Comparison of ENCODE assay signal across 18 cellular contexts in genomic region chr14:104758981-104759975, GRCh38. TPM values are rescaled to one million over a fixed set of nuclear protein-coding genes. Genes with fewer than 3 reads are reported as not detected.
DNase-seq lines count a peak whose midpoint lies in the region; ATAC-seq, FAIRE-seq and TF ChIP-seq lines count a peak whose summit lies in the region.
"Had no signal": no experiment of that assay in that cellular context is flagged by ENCODE, and none has a peak within 500 bp of the region (broad histone marks: within the 10 kb centered on the region; RNA-seq: fewer than 3 reads in every experiment).

No MANE protein-coding gene starts in this region.

- TF ChIP-seq CTCF in CD4-positive, alpha-beta T cell (IDR thresholded peaks at IDR 0.05), result no peak
- no peak for TF ChIP-seq CTCF in astrocyte (IDR thresholded peaks at IDR 0.05; ENCODE audit: insufficient read depth, low read depth, low read length)
- no peak for TF ChIP-seq CTCF in parathyroid adenoma (IDR thresholded peaks at IDR 0.05)

- H3K36me3 ChIP-seq in KOPT-K1 (ENCODE audit: insufficient read depth, low read length), result peaks cover 87% of the 10 kb centered on the region
- H3K36me3 ChIP-seq in astrocyte (ENCODE audit: insufficient read depth, low read length), result peaks cover 9% of the 10 kb centered on the region
- H3K36me3 ChIP-seq in parathyroid adenoma (ENCODE audit: control insufficient read depth, insufficient read depth, low read length), result no peaks in the 10 kb centered on the region

- CTCF ChIA-PET in CD4-positive, alpha-beta T cell (lab: Charles Lee), result interaction anchor here (1.6 kb wide), 1 partner anchor 9 kb away, joined by 5 read pairs; no protein-coding TSS in a partner anchor

- H3K79me2 ChIP-seq in astrocyte (ENCODE audit: insufficient read depth, low read length), result peaks cover 43% of the 10 kb centered on the region
- H3K79me2 ChIP-seq in parathyroid adenoma, result peaks cover 3% of the 10 kb centered on the region

- peaks cover 7% of the 10 kb centered on the region for H3K4me1 ChIP-seq in astrocyte (ENCODE audit: insufficient read depth, low read length)
- H3K4me1 ChIP-seq in parathyroid adenoma, result peaks cover 12% of the 10 kb centered on the region

- no peak overlapping the region for H3K9ac ChIP-seq in astrocyte (ENCODE audit: low read length)
- no peak overlapping the region for H3K9ac ChIP-seq in parathyroid adenoma

- no peaks in the 10 kb centered on the region for H3K27me3 Mint-ChIP-seq in CD4-positive, alpha-beta T cell
- H3K27me3 Mint-ChIP-seq in astrocyte (ENCODE audit: low read depth, unreplicated experiment), result no peaks in the 10 kb centered on the region
- H3K27me3 Mint-ChIP-seq in activated T-helper 2 cell treated with anti-CD3 and anti-CD28 coated beads, Interferon-gamma antibody, Interleukin-2, Interleukin-4, amounts not matched to agents 10 μg/mL and 5 μg/mL and 100 μg/mL, durations not matched to agents 14 hours and 24 hours and 36 hours (ENCODE audit: low read depth), result no peaks in the 10 kb centered on the region

- in situ Hi-C loops in G401 (cut with HindIII; ENCODE audit: low sequenced_read_pairs), result no loop called here

- H3K9me3 Mint-ChIP-seq in CD4-positive, alpha-beta T cell, result no peaks in the 10 kb centered on the region
- H3K9me3 Mint-ChIP-seq in astrocyte (ENCODE audit: unreplicated experiment), result no peaks in the 10 kb centered on the region
- H3K9me3 Mint-ChIP-seq in activated T-helper 2 cell treated with anti-CD3 and anti-CD28 coated beads, Interferon-gamma antibody, Interleukin-2, Interleukin-4, amounts not matched to agents 10 μg/mL and 5 μg/mL and 100 μg/mL, durations not matched to agents 14 hours and 24 hours and 36 hours, result no peaks in the 10 kb centered on the region

- H3K36me3 Mint-ChIP-seq in CD4-positive, alpha-beta T cell (ENCODE audit: low read depth), result peaks cover 74% of the 10 kb centered on the region
- peaks cover 15% of the 10 kb centered on the region for H3K36me3 Mint-ChIP-seq in astrocyte (ENCODE audit: low read depth, unreplicated experiment)
- peaks cover 37% of the 10 kb centered on the region for H3K36me3 Mint-ChIP-seq in activated T-helper 2 cell treated with anti-CD3 and anti-CD28 coated beads, Interferon-gamma antibody, Interleukin-2, Interleukin-4, amounts not matched to agents 10 μg/mL and 5 μg/mL and 100 μg/mL, durations not matched to agents 14 hours and 24 hours and 36 hours (ENCODE audit: low read depth)

- H3K4me2 ChIP-seq in astrocyte (ENCODE audit: low read length), result no peak overlapping the region
- H3K4me2 ChIP-seq in parathyroid adenoma (ENCODE audit: low read length), result no peak overlapping the region

- no peak for FAIRE-seq in astrocyte (lab: Jason Lieb, UNC)

- peaks cover 20% of the 10 kb centered on the region for H3K4me1 Mint-ChIP-seq in CD4-positive, alpha-beta T cell (ENCODE audit: low read depth)
- H3K4me1 Mint-ChIP-seq in astrocyte (ENCODE audit: low read depth, unreplicated experiment), result peaks cover 7% of the 10 kb centered on the region
- H3K4me1 Mint-ChIP-seq in activated T-helper 2 cell treated with anti-CD3 and anti-CD28 coated beads, Interferon-gamma antibody, Interleukin-2, Interleukin-4, amounts not matched to agents 10 μg/mL and 5 μg/mL and 100 μg/mL, durations not matched to agents 14 hours and 24 hours and 36 hours (ENCODE audit: low read depth), result peaks cover 14% of the 10 kb centered on the region

- no peak for DNase-seq in CD4-positive, alpha-beta T cell
- DNase-seq in astrocyte (ENCODE audit: low read depth), result no peak
- no peak for DNase-seq in activated T-helper 2 cell treated with anti-CD3 and anti-CD28 coated beads, Interferon-gamma antibody, Interleukin-2, Interleukin-4, amounts not matched to agents 10 μg/mL and 5 μg/mL and 100 μg/mL, durations not matched to agents 14 hours and 24 hours and 36 hours (ENCODE audit: low spot score)
- no peak for DNase-seq in G401 (ENCODE audit: low spot score)
- DNase-seq in effector CD8-positive, alpha-beta T cell (lab: John Stamatoyannopoulos, UW), result no peak
- DNase-seq: ACHN, AML-193, DMS53, HCEC 1CT, IMR-90, Kasumi-1, NCI-H1105 treated with DMSO at 0.1 percent for 48 hours, NCI-H1930, NCI-H2171 treated with DMSO at 0.1 percent for 48 hours, NCI-H510A had no signal

- no peaks in the 10 kb centered on the region for H3K9me3 ChIP-seq in CD4-positive, alpha-beta T cell (ENCODE audit: control insufficient read depth, low read length)
- H3K9me3 ChIP-seq in KOPT-K1 (ENCODE audit: insufficient read depth, low read length, poor library complexity, severe bottlenecking) (no peaks in the 10 kb centered on the region), astrocyte (ENCODE audit: insufficient read depth, low read depth, low read length) (no peaks in the 10 kb centered on the region), parathyroid adenoma (ENCODE audit: control insufficient read depth, low read length) (no peaks in the 10 kb centered on the region)

- peak overlapping the region; percentile 20 for H3K4me3 Mint-ChIP-seq in CD4-positive, alpha-beta T cell
- H3K4me3 Mint-ChIP-seq in astrocyte (ENCODE audit: unreplicated experiment), result no peak overlapping the region
- H3K4me3 Mint-ChIP-seq in activated T-helper 2 cell treated with anti-CD3 and anti-CD28 coated beads, Interferon-gamma antibody, Interleukin-2, Interleukin-4, amounts not matched to agents 10 μg/mL and 5 μg/mL and 100 μg/mL, durations not matched to agents 14 hours and 24 hours and 36 hours (ENCODE audit: low read depth), result no peak overlapping the region
- H3K4me3 Mint-ChIP-seq: CD14-positive monocyte had no signal

- H2AFZ ChIP-seq in astrocyte (ENCODE audit: low read depth, low read length) (no peak overlapping the region), parathyroid adenoma (no peak overlapping the region)

- H3K27me3 ChIP-seq in CD4-positive, alpha-beta T cell (ENCODE audit: control insufficient read depth, insufficient read depth, low read length), result no peaks in the 10 kb centered on the region
- H3K27me3 ChIP-seq in astrocyte (ENCODE audit: insufficient read depth, low read length) (no peaks in the 10 kb centered on the region), parathyroid adenoma (ENCODE audit: control insufficient read depth, insufficient read depth, low read length) (no peaks in the 10 kb centered on the region)

- no peak for ATAC-seq in CD4-positive, alpha-beta T cell (ENCODE audit: poor library complexity)

- H4K20me1 ChIP-seq in astrocyte (ENCODE audit: insufficient read depth, low read length), result peaks cover 69% of the 10 kb centered on the region

- POLR2A ChIA-PET in CD4-positive, alpha-beta T cell (lab: Charles Lee), result no interaction called here

- H3K27ac Mint-ChIP-seq in CD4-positive, alpha-beta T cell, result peak overlapping the region; percentile 14
- H3K27ac Mint-ChIP-seq in astrocyte (ENCODE audit: unreplicated experiment), result peak overlapping the region; percentile 34
- no peak overlapping the region for H3K27ac Mint-ChIP-seq in activated T-helper 2 cell treated with anti-CD3 and anti-CD28 coated beads, Interferon-gamma antibody, Interleukin-2, Interleukin-4, amounts not matched to agents 10 μg/mL and 5 μg/mL and 100 μg/mL, durations not matched to agents 14 hours and 24 hours and 36 hours

- no peak overlapping the region for H3K27ac ChIP-seq in CD4-positive, alpha-beta T cell (ENCODE audit: low read depth, low read length)
- H3K27ac ChIP-seq in KOPT-K1 (ENCODE audit: low read depth, low read length, poor library complexity, severe bottlenecking) (peak overlapping the region; percentile 99), astrocyte (ENCODE audit: low read depth, low read length) (no peak overlapping the region), parathyroid adenoma (peak overlapping the region; percentile 2)

- intact Hi-C loops in CD4-positive, alpha-beta T cell (cut with DNase I, micrococcal nuclease), result loop anchor here in 1 of 2 experiments (10.0 kb wide), 1 partner anchor 1044 kb away; the partner anchor contains the start of genes XRCC3 and ZFYVE21
- intact Hi-C loops in activated T-helper 2 cell treated with anti-CD3 and anti-CD28 coated beads, Interferon-gamma antibody, Interleukin-2, Interleukin-4, amounts not matched to agents 10 μg/mL and 5 μg/mL and 100 μg/mL, durations not matched to agents 14 hours and 24 hours and 36 hours (cut with micrococcal nuclease), result loop anchor here (10.0 kb wide), 1 partner anchor 266 kb away; the partner anchor contains the start of gene CDCA4

- H3K4me3 ChIP-seq in astrocyte (ENCODE audit: insufficient read depth, low read depth, low read length) (no peak overlapping the region), parathyroid adenoma (ENCODE audit: low read depth, low read length) (no peak overlapping the region)

RNA-seq across cellular contexts. Expression of gene SIVA1, which starts 6.3 kb away (rescaled TPM):
- 100 to 1,000 TPM; 111 to 124 TPM for total RNA-seq in CD4-positive, alpha-beta T cell
- total RNA-seq in astrocyte, result 46.4 and 51.0 TPM in 2 replicates
- 96.0 and 104 TPM in 2 replicates for total RNA-seq in activated T-helper 2 cell treated with anti-CD3 and anti-CD28 coated beads, Interferon-gamma antibody, Interleukin-2, Interleukin-4, amounts not matched to agents 10 μg/mL and 5 μg/mL and 100 μg/mL, durations not matched to agents 14 hours and 24 hours and 36 hours
- total RNA-seq in G401 (2014; rRNA removed; shearing (Covaris generic)), result 207 and 294 TPM in 2 replicates

RNA-seq across cellular contexts. Expression of gene ADSS1, which starts 35.2 kb away (rescaled TPM):
- total RNA-seq in CD4-positive, alpha-beta T cell, result 1 to 10 TPM; 2.0 to 2.7 TPM
- total RNA-seq in astrocyte, result 4.4 and 5.8 TPM in 2 replicates
- total RNA-seq in activated T-helper 2 cell treated with anti-CD3 and anti-CD28 coated beads, Interferon-gamma antibody, Interleukin-2, Interleukin-4, amounts not matched to agents 10 μg/mL and 5 μg/mL and 100 μg/mL, durations not matched to agents 14 hours and 24 hours and 36 hours, result 1.1 and 2.4 TPM in 2 replicates
- 18.3 and 19.5 TPM in 2 replicates for total RNA-seq in G401 (2014; rRNA removed; shearing (Covaris generic))

RNA-seq across cellular contexts. Expression of gene AKT1, which starts 36.3 kb away (rescaled TPM):
- 10 to 100 TPM; 58.8 to 66.5 TPM for total RNA-seq in CD4-positive, alpha-beta T cell
- 148 and 155 TPM in 2 replicates for total RNA-seq in astrocyte
- 145 TPM in 2 replicates for total RNA-seq in activated T-helper 2 cell treated with anti-CD3 and anti-CD28 coated beads, Interferon-gamma antibody, Interleukin-2, Interleukin-4, amounts not matched to agents 10 μg/mL and 5 μg/mL and 100 μg/mL, durations not matched to agents 14 hours and 24 hours and 36 hours
- total RNA-seq in G401 (2014; rRNA removed; shearing (Covaris generic)), result 220 and 224 TPM in 2 replicates

RNA-seq across cellular contexts. Expression of gene ZBTB42, which starts 41.6 kb away (rescaled TPM):
- total RNA-seq in CD4-positive, alpha-beta T cell, result 1 to 10 TPM; 2.9 to 3.0 TPM
- total RNA-seq in astrocyte, result 6.6 and 6.9 TPM in 2 replicates
- 5.2 and 5.4 TPM in 2 replicates for total RNA-seq in activated T-helper 2 cell treated with anti-CD3 and anti-CD28 coated beads, Interferon-gamma antibody, Interleukin-2, Interleukin-4, amounts not matched to agents 10 μg/mL and 5 μg/mL and 100 μg/mL, durations not matched to agents 14 hours and 24 hours and 36 hours
- 14.3 and 25.3 TPM in 2 replicates for total RNA-seq in G401 (2014; rRNA removed; shearing (Covaris generic))

Comparison
In these comparisons a context has a peak if more than half of its experiments do, and no peak if none do; other contexts are left out.
1. H3K27ac ChIP-seq: peak in KOPT-K1 (single experiment) and parathyroid adenoma (single experiment); none in CD4-positive, alpha-beta T cell (single experiment) and astrocyte (single experiment).